9 cellular contexts compared by ENCODE assay signal in genomic region chr5:8756498-8757084, GRCh38.
DNase-seq lines count a peak whose midpoint lies in the region; ATAC-seq and TF ChIP-seq lines count a peak whose summit lies in the region.
"Had no signal": no experiment of that assay in that cellular context is flagged by ENCODE, and none has a peak within 500 bp of the region (broad histone marks: within the 10 kb centered on the region; RNA-seq: fewer than 3 reads in every experiment).

No MANE protein-coding gene starts in this region.

- H3K27me3 Mint-ChIP-seq in CD4-positive, alpha-beta memory T cell: no peaks in the 10 kb centered on the region
- H3K27me3 Mint-ChIP-seq: B cell had no signal

- no peak overlapping the region for H3K4me3 Mint-ChIP-seq in CD4-positive, alpha-beta memory T cell
- H3K4me3 Mint-ChIP-seq: B cell had no signal

- DNase-seq in NCI-H1417 (lab: John Stamatoyannopoulos, UW) (peak; percentile 31 to 63 (median 60)), NCI-H1417 treated with DMSO at 0.1 percent for 48 hours (lab: John Stamatoyannopoulos, UW) (no peak), NCI-H2081 treated with DMSO at 0.1 percent for 48 hours (lab: John Stamatoyannopoulos, UW) (peak; percentile 34), breast epithelium (ENCODE audit: low spot score in 2 of 2) (no peak), midbrain (lab: John Stamatoyannopoulos, UW) (peak; percentile 79)
- no peak for DNase-seq in stimulated activated naive CD4-positive, alpha-beta T cell (lab: John Stamatoyannopoulos, UW)
- DNase-seq in stimulated activated naive CD8-positive, alpha-beta T cell treated with anti-CD3 and anti-CD28 coated beads, Interleukin-15, Interleukin-2, amounts not matched to agents 100 U/mL and 50 U/mL, for 24 hours: no peak
- DNase-seq in CD4-positive, alpha-beta memory T cell: no peak

- POLR2A ChIA-PET in CD4-positive, alpha-beta memory T cell (lab: Charles Lee; ENCODE audit: partially characterized antibody): no interaction called here

- no peak overlapping the region for H3K4me3 ChIP-seq in breast epithelium
- H3K4me3 ChIP-seq in CD4-positive, alpha-beta memory T cell (ENCODE audit: low read length in 2 of 2): no peak overlapping the region

- no peaks in the 10 kb centered on the region for H3K36me3 ChIP-seq in breast epithelium
- H3K36me3 ChIP-seq in CD4-positive, alpha-beta memory T cell (ENCODE audit: insufficient read depth, low read length): no peaks in the 10 kb centered on the region

- TF ChIP-seq CTCF in breast epithelium (IDR thresholded peaks at IDR 0.05): peak in 2 of 3 donors; percentile 24 to 35

- no peak for TF ChIP-seq POLR2A in breast epithelium (IDR thresholded peaks at IDR 0.05)

- H3K4me1 Mint-ChIP-seq in CD4-positive, alpha-beta memory T cell: no peaks in the 10 kb centered on the region
- H3K4me1 Mint-ChIP-seq: B cell had no signal

- no peaks in the 10 kb centered on the region for H3K4me1 ChIP-seq in breast epithelium
- no peaks in the 10 kb centered on the region for H3K4me1 ChIP-seq in CD4-positive, alpha-beta memory T cell (ENCODE audit: insufficient read depth, low read length)

- intact Hi-C loops in breast epithelium (cut with DNase I; ENCODE audit: low total_unique reads): no loop called here
- intact Hi-C loops in CD4-positive, alpha-beta memory T cell (cut with micrococcal nuclease): no loop called here

- H3K9me3 ChIP-seq in breast epithelium: peaks cover 4% of the 10 kb centered on the region in 2 donors
- H3K9me3 ChIP-seq in CD4-positive, alpha-beta memory T cell (ENCODE audit: control insufficient read depth in 1 of 2, low read length in 2 of 2): no peaks in the 10 kb centered on the region

- no peak overlapping the region for H3K27ac ChIP-seq in breast epithelium
- no peak overlapping the region for H3K27ac ChIP-seq in CD4-positive, alpha-beta memory T cell (ENCODE audit: low read depth, low read length)

- CTCF ChIA-PET in CD4-positive, alpha-beta memory T cell (lab: Charles Lee; ENCODE audit: partially characterized antibody): no interaction called here

- H3K27me3 ChIP-seq in breast epithelium: no peaks in the 10 kb centered on the region
- no peaks in the 10 kb centered on the region for H3K27me3 ChIP-seq in CD4-positive, alpha-beta memory T cell (ENCODE audit: insufficient read depth, low read length)

- ATAC-seq in stimulated activated naive CD8-positive, alpha-beta T cell treated with anti-CD3 and anti-CD28 coated beads, Interleukin-15, Interleukin-2, amounts not matched to agents 100 U/mL and 50 U/mL, for 24 hours: no peak

- H3K9me3 Mint-ChIP-seq in CD4-positive, alpha-beta memory T cell: peaks cover 7 to 21% (median 15%) of the 10 kb centered on the region in 8 donors

- H3K27ac Mint-ChIP-seq in CD4-positive, alpha-beta memory T cell: no peak overlapping the region
- H3K27ac Mint-ChIP-seq: B cell had no signal

- H3K36me3 Mint-ChIP-seq in CD4-positive, alpha-beta memory T cell: no peaks in the 10 kb centered on the region

Comparison
In these comparisons a context has a peak if more than half of its experiments do, and no peak if none do; other contexts are left out.
1. DNase-seq: peak in NCI-H1417 (3 of 3), NCI-H2081 treated with DMSO at 0.1 percent for 48 hours (single experiment) and midbrain (single experiment); none in NCI-H1417 treated with DMSO at 0.1 percent for 48 hours (single experiment), breast epithelium (0 of 2), stimulated activated naive CD4-positive, alpha-beta T cell (0 of 6), stimulated activated naive CD8-positive, alpha-beta T cell treated with anti-CD3 and anti-CD28 coated beads, Interleukin-15, Interleukin-2, amounts not matched to agents 100 U/mL and 50 U/mL, for 24 hours (single experiment) and CD4-positive, alpha-beta memory T cell (0 of 5).